Comparison of ENCODE assay signal across 17 cellular contexts in genomic region chr5:12460493-12461261, GRCh38.
"Had no signal": no experiment of that assay in that cellular context is flagged by ENCODE, and none has a peak within 500 bp of the region (broad histone marks: within the 10 kb centered on the region; RNA-seq: fewer than 3 reads in every experiment).

No MANE protein-coding gene starts in this region.

- ATAC-seq: left ventricle myocardium superior; naive thymus-derived CD8-positive, alpha-beta T cell; T-cell had no signal

- H3K4me3 ChIP-seq: dorsolateral prefrontal cortex, prostate gland, right atrium auricular region, thyroid gland had no signal

- H3K27me3 ChIP-seq: dorsolateral prefrontal cortex, right atrium auricular region, thyroid gland had no signal

- DNase-seq: activated B cell treated with CpG ODN at 0.5 μM for 24 hours; activated CD4-positive, alpha-beta memory T cell treated with anti-CD3 and anti-CD28 coated beads for 36 hours; activated CD4-positive, alpha-beta T cell treated with anti-CD3 and anti-CD28 coated beads for 4 hours; activated gamma-delta T cell treated with Interleukin-2 at 50 U/mL for 16 hours; activated T-cell treated with anti-CD3 and anti-CD28 coated beads for 4 hours; dorsolateral prefrontal cortex; immature natural killer cell; kidney glomerular epithelial cell; left ventricle myocardium superior; mesenchymal stem cell; naive thymus-derived CD8-positive, alpha-beta T cell; stimulated activated CD4-positive, alpha-beta T cell treated with anti-CD3 and anti-CD28 coated beads, Interleukin-2, amount 100 ng/mL, for 24 hours; stimulated activated naive CD4-positive, alpha-beta T cell treated with Interleukin-2 at 50 U/mL for 16 hours; T-cell; thyroid gland had no signal

- H3K9me3 ChIP-seq: prostate gland, right atrium auricular region, thyroid gland had no signal

- H3K27ac ChIP-seq: dorsolateral prefrontal cortex, prostate gland, right atrium auricular region, thyroid gland had no signal

- H3K4me1 ChIP-seq: prostate gland, right atrium auricular region, thyroid gland had no signal

- H3K36me3 ChIP-seq: prostate gland, right atrium auricular region, thyroid gland had no signal
